ENCODE assay signal across 8 cellular contexts in genomic region chr7:122885583-122886356, GRCh38. TPM values are rescaled to one million over a fixed set of nuclear protein-coding genes. Genes with fewer than 3 reads are reported as not detected.
A peak's percentile ranks its signal among the peaks of the same experiment; 100 is the strongest.
DNase-seq lines count a peak whose midpoint lies in the region; ATAC-seq and TF ChIP-seq lines count a peak whose summit lies in the region.

No MANE protein-coding gene starts in this region.

- 1% methylated on average over 70 of the region's 70 CpGs for WGBS in ectodermal cell, 2 experiments

- H3K27me3 ChIP-seq in Peyer's patch = no peaks in the 10 kb centered on the region
- H3K27me3 ChIP-seq in ectodermal cell (ENCODE audit: control insufficient read depth, insufficient read depth, low read length, poor library complexity, severe bottlenecking) = peaks cover 43% of the 10 kb centered on the region

- peak overlapping the region; percentile 74 for H3K27ac Mint-ChIP-seq in type B pancreatic cell

- peaks cover 0 to 10% (median 0%) of the 10 kb centered on the region in 4 donors for H3K4me1 ChIP-seq in Peyer's patch
- peaks cover 6% of the 10 kb centered on the region for H3K4me1 ChIP-seq in ectodermal cell (ENCODE audit: control insufficient read depth, insufficient read depth, low read length)

- H3K9me3 ChIP-seq in Peyer's patch (no peaks in the 10 kb centered on the region), ectodermal cell (ENCODE audit: control insufficient read depth, low read length) (no peaks in the 10 kb centered on the region)

- H3K4me1 Mint-ChIP-seq in type B pancreatic cell (ENCODE audit: unreplicated experiment) = peaks cover 17% of the 10 kb centered on the region

- peaks cover 51% of the 10 kb centered on the region for H3K27me3 Mint-ChIP-seq in type B pancreatic cell

- no peaks in the 10 kb centered on the region for H3K36me3 ChIP-seq in Peyer's patch
- H3K36me3 ChIP-seq in ectodermal cell (ENCODE audit: control insufficient read depth, insufficient read depth, low read length) = no peaks in the 10 kb centered on the region

- H3K27ac ChIP-seq in Peyer's patch = peak overlapping the region; percentile 73 to 94 (median 85)
- H3K27ac ChIP-seq in ectodermal cell (ENCODE audit: insufficient read depth, low read depth, low read length, poor library complexity, severe bottlenecking) = peak overlapping the region; percentile 72

- ATAC-seq in GM18907 (IDR thresholded peaks at IDR 0.05; ENCODE audit: unreplicated experiment) = peak; percentile 43
- peak; percentile 38 for ATAC-seq in HG03066 (IDR thresholded peaks at IDR 0.05; ENCODE audit: low read depth, unreplicated experiment)

- TF ChIP-seq CTCF in Peyer's patch (IDR thresholded peaks at IDR 0.05) (peak in 3 of 6 experiments; percentile 31 to 33 (median 32)), type B pancreatic cell (conservative IDR thresholded peaks at IDR 0.05) (peak; percentile 47)

- DNase-seq in C1 segment of cervical spinal cord (lab: John Stamatoyannopoulos, UW) (peak in 10 of 14 donors; percentile 10 to 73 (median 39)), Peyer's patch (peak in 2 of 3 donors; percentile 50 to 72), lung microvascular endothelial cell (ENCODE audit: low read depth in 2 of 2) (peak; percentile 65 to 75), type B pancreatic cell (ENCODE audit: extremely low spot score, unreplicated experiment) (peak; percentile 72)
- no peak for DNase-seq in activated CD4-positive, alpha-beta T cell treated with anti-CD3 and anti-CD28 coated beads, Interleukin-2, amount 50 U/mL, for 1 hour

- peak overlapping the region; percentile 39 to 89 (median 71) for H3K4me3 ChIP-seq in Peyer's patch
- peak overlapping the region; percentile 78 for H3K4me3 ChIP-seq in ectodermal cell (ENCODE audit: insufficient read depth, low read depth, low read length)

- no peaks in the 10 kb centered on the region for H3K9me3 Mint-ChIP-seq in type B pancreatic cell

- TF ChIP-seq POLR2A in Peyer's patch (IDR thresholded peaks at IDR 0.05) = no peak

- H3K36me3 Mint-ChIP-seq in type B pancreatic cell = no peaks in the 10 kb centered on the region

- H3K4me3 Mint-ChIP-seq in type B pancreatic cell = peak overlapping the region; percentile 93

RNA-seq across cellular contexts. Expression of gene CADPS2, which starts 0.5 kb away (rescaled TPM):
- total RNA-seq in Peyer's patch = 10 to 100 TPM; 11.4 to 21.5 (median 16.5) TPM
- 7.5 TPM for polyA plus RNA-seq in ectodermal cell (2013, experiment 1 of 4)
- 8.6 TPM for polyA plus RNA-seq in ectodermal cell (2013, experiment 2 of 4)
- 6.8 TPM for polyA plus RNA-seq in ectodermal cell (2013, experiment 3 of 4)
- 7.6 TPM for polyA plus RNA-seq in ectodermal cell (2013, experiment 4 of 4)
- 44.2 and 48.0 TPM in 2 replicates for total RNA-seq in lung microvascular endothelial cell
- 6.6 and 10.1 TPM in 2 replicates for total RNA-seq in type B pancreatic cell (ENCODE audit: low replicate concordance)
